In the genomic region with DNA sequence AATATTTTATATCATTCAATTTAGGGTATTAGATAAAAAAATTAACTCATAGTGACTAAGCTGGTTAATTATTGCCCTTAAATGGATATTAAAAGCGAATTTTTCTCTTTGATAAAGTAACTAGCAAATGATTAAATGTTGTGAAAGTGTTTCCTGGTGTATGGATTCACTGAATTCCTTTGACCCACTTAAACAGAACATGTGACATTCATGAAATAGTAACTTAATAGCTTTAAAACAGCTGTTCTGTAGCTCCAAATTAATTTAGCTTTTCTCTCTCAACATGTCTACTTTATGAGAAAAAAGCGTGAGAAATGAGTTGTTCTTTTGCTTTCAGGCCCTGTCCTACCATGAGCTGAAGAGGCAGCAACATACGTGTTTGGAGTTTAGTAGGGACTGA, we compare ENCODE assay signal across 19 cellular contexts.
"Had no signal": no experiment of that assay in that cellular context is flagged by ENCODE, and none has a peak within 500 bp of the region (broad histone marks: within the 10 kb centered on the region; RNA-seq: fewer than 3 reads in every experiment).

No MANE protein-coding gene starts in this region.

- H3K27me3 ChIP-seq: adrenal gland, esophagus squamous epithelium, ovary, sigmoid colon had no signal

- ATAC-seq: left colon; naive thymus-derived CD4-positive, alpha-beta T cell; stimulated activated naive B cell treated with anti-CD40 and anti-IgM and Interleukin-4, amounts not matched to agents 10 μg/mL and 1 μg/mL and 100 μg/mL, for 72 hours; T-helper 17 cell had no signal

- H3K36me3 ChIP-seq: adrenal gland, esophagus squamous epithelium, ovary, sigmoid colon had no signal

- DNase-seq: activated CD4-positive, CD25-positive, alpha-beta regulatory T cell treated with anti-CD3 and anti-CD28 coated beads, Interleukin-2, amount 50 U/mL, for 72 hours; activated CD8-positive, alpha-beta memory T cell treated with anti-CD3 and anti-CD28 coated beads for 24 hours; activated CD8-positive, alpha-beta memory T cell treated with anti-CD3 and anti-CD28 coated beads, Interleukin-2, amount 50 U/mL, for 48 hours; activated effector memory CD4-positive, alpha-beta T cell treated with anti-CD3 and anti-CD28 coated beads, Interleukin-2, amount 50 U/mL, for 16 hours; activated T-cell treated with anti-CD3 and anti-CD28 coated beads, Interleukin-2, amount 50 U/mL, for 48 hours; adrenal gland; dermis blood vessel endothelial cell; effector memory CD4-positive, alpha-beta T cell; esophagus squamous epithelium; left colon; mammary epithelial cell; naive thymus-derived CD4-positive, alpha-beta T cell; ovary; sigmoid colon; stimulated activated naive B cell treated with anti-CD40 and anti-IgM and Interleukin-4, amounts not matched to agents 10 μg/mL and 1 μg/mL and 100 μg/mL, for 72 hours; T-helper 17 cell had no signal

- H3K9me3 ChIP-seq: adrenal gland, esophagus squamous epithelium, ovary, sigmoid colon had no signal

- H3K4me3 ChIP-seq: adrenal gland, esophagus squamous epithelium, ovary, sigmoid colon had no signal

- FAIRE-seq: astrocyte, endothelial cell of umbilical vein had no signal

- H3K27ac ChIP-seq: adrenal gland, esophagus squamous epithelium, ovary, sigmoid colon, VCaP had no signal

- H3K4me1 ChIP-seq: adrenal gland, esophagus squamous epithelium, sigmoid colon had no signal
